In the genomic region with DNA sequence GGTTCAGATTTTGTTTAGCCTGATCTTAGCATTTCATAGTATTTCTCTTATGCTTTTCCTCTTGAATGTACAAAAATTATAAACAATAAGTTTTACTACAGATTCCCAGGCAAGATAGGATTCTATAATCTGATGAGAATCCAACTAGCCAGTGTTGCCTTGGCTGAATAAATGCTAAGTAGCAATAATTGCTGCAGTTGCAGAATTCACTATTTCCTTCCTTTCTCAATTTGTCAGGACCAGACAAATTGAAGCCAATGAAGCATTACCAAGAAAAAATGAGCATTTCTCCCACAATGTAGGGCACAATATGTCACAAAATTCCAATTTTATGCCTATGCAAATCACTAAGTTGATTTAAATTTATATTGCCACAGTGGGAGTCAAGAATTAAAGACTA, we compare ENCODE assay signal across 19 cellular contexts.
DNase-seq lines count a peak whose midpoint lies in the region; ATAC-seq, FAIRE-seq and TF ChIP-seq lines count a peak whose summit lies in the region.
"Had no signal": no experiment of that assay in that cellular context is flagged by ENCODE, and none has a peak within 500 bp of the region (broad histone marks: within the 10 kb centered on the region; RNA-seq: fewer than 3 reads in every experiment).

No MANE protein-coding gene starts in this region.

- TF ChIP-seq CTCF in A549 (IDR thresholded peaks at IDR 0.05) (no peak), spleen (IDR thresholded peaks at IDR 0.05 in 8 of 11, conservative IDR thresholded peaks at IDR 0.05 in 3 of 11) (no peak)

- in situ Hi-C loops in G401 (cut with HindIII; ENCODE audit: low sequenced_read_pairs) = no loop called here

- no peak for FAIRE-seq in A549 (lab: Jason Lieb, UNC)
- FAIRE-seq: A204.1, D721Med had no signal

- H3K36me3 ChIP-seq in SK-N-MC (ENCODE audit: insufficient read depth, low read length) (no peaks in the 10 kb centered on the region), spleen (peaks cover 0 to 54% (median 0%) of the 10 kb centered on the region in 6 donors)

- H3K9me3 ChIP-seq in A549 (no peaks in the 10 kb centered on the region), SK-N-MC (ENCODE audit: low read depth, low read length) (no peaks in the 10 kb centered on the region), spleen (no peaks in the 10 kb centered on the region)
- H3K9me3 ChIP-seq: Caco-2 had no signal

- CTCF ChIA-PET in A549 (lab: Yijun Ruan, JAX) = no interaction called here

- H3K4me1 ChIP-seq in A549 (no peaks in the 10 kb centered on the region), spleen (peaks cover 0 to 6% (median under 1%) of the 10 kb centered on the region in 6 donors)
- H3K4me1 ChIP-seq: Caco-2 had no signal

- H3K4me3 ChIP-seq in A549 (no peak overlapping the region), SK-N-MC (no peak overlapping the region), spleen (no peak overlapping the region)
- H3K4me3 ChIP-seq: BLaER1 treated with 17β-estradiol and CSF1 and Interleukin-3, amounts not matched to agents 10 nM and 100 nM had no signal

- no peak for TF ChIP-seq RAD21 in A549 (conservative IDR thresholded peaks at IDR 0.05 in 1 of 2, IDR thresholded peaks at IDR 0.05 in 1 of 2)

- no peak for ATAC-seq in A549
- ATAC-seq: CD8-positive, alpha-beta T cell had no signal

- no peaks in the 10 kb centered on the region for H3K27me3 ChIP-seq in spleen (replicated peaks in 1 of 7)
- H3K27me3 ChIP-seq: BLaER1 treated with 17β-estradiol and CSF1 and Interleukin-3, amounts not matched to agents 10 nM and 100 nM had no signal

- no peak overlapping the region for H3K9ac ChIP-seq in SK-N-MC (ENCODE audit: insufficient read length)
- H3K9ac ChIP-seq: BLaER1 treated with 17β-estradiol and CSF1 and Interleukin-3, amounts not matched to agents 10 nM and 100 nM had no signal

- TF ChIP-seq POLR2A in A549 (IDR thresholded peaks at IDR 0.05; ENCODE audit: low read length) (no peak), spleen (IDR thresholded peaks at IDR 0.05) (no peak)

- intact Hi-C loops in spleen (cut with DNase I; ENCODE audit: low total_unique reads) = no loop called here

- no peak for TF ChIP-seq EP300 in A549 (IDR thresholded peaks at IDR 0.05)

- no peak for DNase-seq in A549 (ENCODE audit: low read depth in 1 of 2, low spot score in 1 of 2)
- DNase-seq in G401 (ENCODE audit: low spot score) = peak; percentile 18
- peak; percentile 8 for DNase-seq in SK-N-MC (ENCODE audit: low read depth, low spot score)
- peak; percentile 4 for DNase-seq in cerebellar cortex (ENCODE audit: low spot score)
- DNase-seq in spleen = no peak
- no peak for DNase-seq in inferior parietal cortex (ENCODE audit: extremely low spot score)
- DNase-seq in T-helper 9 cell = no peak
- DNase-seq: 8988T; AML-193; Caco-2; Calu3; CD4-positive, alpha-beta T cell; CD8-positive, alpha-beta T cell; DMS79 treated with DMSO at 0.1 percent for 48 hours; GDM1 had no signal

- H3K27ac ChIP-seq in A549 (no peak overlapping the region), SK-N-MC (no peak overlapping the region), spleen (no peak overlapping the region)
- H3K27ac ChIP-seq: BLaER1 treated with 17β-estradiol and CSF1 and Interleukin-3, amounts not matched to agents 10 nM and 100 nM; C4-2B had no signal

- H3K4me2 ChIP-seq in A549 = no peak overlapping the region
- H3K4me2 ChIP-seq: BLaER1 treated with 17β-estradiol and CSF1 and Interleukin-3, amounts not matched to agents 10 nM and 100 nM had no signal

- POLR2A ChIA-PET in A549 (lab: Yijun Ruan, JAX) = no interaction called here

TF ChIP-seq in A549, 52 proteins besides CTCF, POLR2A, EP300 and RAD21:
- TF ChIP-seq MAFK (IDR thresholded peaks at IDR 0.05; ENCODE audit: partially characterized antibody) (peak; percentile 73), CEBPB (IDR thresholded peaks at IDR 0.05) (no peak)
TF ChIP-seq in A549: peak in this region for 1.

Comparison
In these comparisons a context has a peak if more than half of its experiments do, and no peak if none do; other contexts are left out.
1. DNase-seq: peak in G401 (single experiment), SK-N-MC (single experiment) and cerebellar cortex (single experiment); none in A549 (0 of 2), spleen (single experiment), inferior parietal cortex (single experiment) and T-helper 9 cell (single experiment).